ENCODE assay signal across 10 cellular contexts in genomic region chr20:50320005-50320909, GRCh38.
DNase-seq lines count a peak whose midpoint lies in the region; ATAC-seq, FAIRE-seq and TF ChIP-seq lines count a peak whose summit lies in the region.
"Had no signal": no experiment of that assay in that cellular context is flagged by ENCODE, and none has a peak within 500 bp of the region (broad histone marks: within the 10 kb centered on the region; RNA-seq: fewer than 3 reads in every experiment).

No MANE protein-coding gene starts in this region.

- H3K27me3 ChIP-seq in HCT116 (ENCODE audit: insufficient read depth, low read length) (no peaks in the 10 kb centered on the region), keratinocyte (ENCODE audit: control insufficient read depth, extremely low read depth, insufficient read depth, low read length) (no peaks in the 10 kb centered on the region), small intestine (ENCODE audit: control insufficient read depth in 2 of 2, insufficient read depth in 2 of 2, low read length in 2 of 2) (no peaks in the 10 kb centered on the region)

- FAIRE-seq in keratinocyte (lab: Jason Lieb, UNC) (no peak), small intestine (lab: Jason Lieb, UNC) (no peak)

- H3K4me1 ChIP-seq in HCT116 (ENCODE audit: control insufficient read depth in 1 of 2, insufficient read depth in 2 of 2, low read length in 2 of 2) (peaks cover 22 to 29% of the 10 kb centered on the region in 2 experiments), keratinocyte (ENCODE audit: control insufficient read depth, extremely low read depth, insufficient read depth, low read length) (peaks cover 32% of the 10 kb centered on the region), small intestine (ENCODE audit: control insufficient read depth in 2 of 2, insufficient read depth in 1 of 2, low read depth in 1 of 2, low read length in 1 of 2) (no peaks in the 10 kb centered on the region)
- H3K4me1 ChIP-seq: parathyroid adenoma had no signal

- no peaks in the 10 kb centered on the region for H3K9me1 ChIP-seq in keratinocyte (ENCODE audit: control insufficient read depth, extremely low read depth, insufficient read depth, low read length)

- RAD21 ChIA-PET in HCT116 (lab: Charles Lee; ENCODE audit: low non-redundant PET in 1 of 2, low total read pairs in 2 of 2, uncharacterized antibody in 2 of 2, unreplicated experiment in 2 of 2) = interaction anchor here in 1 of 2 experiments (0.6 kb wide), 1 partner anchor 253 kb away, joined by 3 read pairs; no protein-coding TSS in a partner anchor

- no peak for TF ChIP-seq RAD21 in HCT116 (IDR thresholded peaks at IDR 0.05; ENCODE audit: low read depth)

- H3K36me3 ChIP-seq in HCT116 (ENCODE audit: control insufficient read depth in 1 of 2, insufficient read depth in 2 of 2, low read length in 2 of 2) (no peaks in the 10 kb centered on the region), keratinocyte (ENCODE audit: control insufficient read depth in 2 of 2, extremely low read depth in 1 of 2, insufficient read depth in 2 of 2, low read length in 2 of 2) (no peaks in the 10 kb centered on the region), small intestine (ENCODE audit: control insufficient read depth in 2 of 2, insufficient read depth in 2 of 2, low read length in 2 of 2) (peaks cover 0 to 2% of the 10 kb centered on the region in 2 donors)

- CTCF ChIA-PET in HCT116 (lab: Charles Lee) = interaction anchor here (1.3 kb wide), 1 partner anchor 39 kb away, joined by 7 read pairs; no protein-coding TSS in a partner anchor

- no TSS peak for BruUV-seq in HCT116 (replicated peaks; lab: Mats Ljungman, UMichigan)

- H2AFZ ChIP-seq in HCT116 (ENCODE audit: low read depth, low read length, poor library complexity, severe bottlenecking) (no peak overlapping the region), keratinocyte (ENCODE audit: control insufficient read depth, low read length) (peak overlapping the region; percentile 62)
- H2AFZ ChIP-seq: parathyroid adenoma had no signal

- H4K20me1 ChIP-seq in HCT116 (ENCODE audit: insufficient read depth) = no peaks in the 10 kb centered on the region
- H4K20me1 ChIP-seq in keratinocyte (ENCODE audit: control insufficient read depth, extremely low read depth, insufficient read depth, low read length) = no peaks in the 10 kb centered on the region

- TF ChIP-seq CTCF in HCT116 (IDR thresholded peaks at IDR 0.05 in 2 of 3, conservative IDR thresholded peaks at IDR 0.05 in 1 of 3; ENCODE audit: borderline replicate concordance in 1 of 3, insufficient read depth in 1 of 3, low read depth in 2 of 3, low read length in 2 of 3) (no peak), astrocyte of the cerebellum (IDR thresholded peaks at IDR 0.05; ENCODE audit: low read depth, low read length, missing control alignments) (no peak), keratinocyte (optimal IDR thresholded peaks at IDR 0.05 in 1 of 3, IDR thresholded peaks at IDR 0.05 in 1 of 3, conservative IDR thresholded peaks at IDR 0.05 in 1 of 3; ENCODE audit: extremely low read depth in 1 of 3, insufficient read depth in 2 of 3, low read length in 3 of 3) (no peak)

- TF ChIP-seq POLR2A in HCT116 (IDR thresholded peaks at IDR 0.05; ENCODE audit: borderline replicate concordance, extremely low read depth, insufficient read depth, insufficient read length) = no peak

- H3K27ac ChIP-seq in HCT116 (ENCODE audit: low read depth, low read length) (peak overlapping the region; percentile 83), keratinocyte (ENCODE audit: control insufficient read depth, insufficient read depth, low read length) (peak overlapping the region; percentile 93), small intestine (ENCODE audit: low read depth in 1 of 2, low read length in 1 of 2) (peak overlapping the region; percentile 27 to 68)
- H3K27ac ChIP-seq: parathyroid adenoma had no signal

- H3K4me2 ChIP-seq in HCT116 (ENCODE audit: low read length) = peak overlapping the region; percentile 93
- H3K4me2 ChIP-seq in keratinocyte (ENCODE audit: control insufficient read depth, extremely low read depth, insufficient read depth, low read depth, low read length) = peak overlapping the region; percentile 77

- ATAC-seq in HCT116 = peak; percentile 2
- ATAC-seq in GM21447 (IDR thresholded peaks at IDR 0.05; ENCODE audit: unreplicated experiment) = no peak
- ATAC-seq in activated CD4-positive, CD25-positive, alpha-beta regulatory T cell treated with anti-CD3 and anti-CD28 coated beads, Interleukin-2, amount 50 U/mL, for 24 hours = no peak

- no peaks in the 10 kb centered on the region for H3K9me3 ChIP-seq in HCT116 (ENCODE audit: control insufficient read depth in 1 of 2, insufficient read depth in 1 of 2, low read depth in 1 of 2, low read length in 2 of 2)
- no peaks in the 10 kb centered on the region for H3K9me3 ChIP-seq in keratinocyte (ENCODE audit: control insufficient read depth, low read depth, low read length)
- H3K9me3 ChIP-seq in small intestine (ENCODE audit: control insufficient read depth, low read depth) = no peaks in the 10 kb centered on the region

- H3K4me3 ChIP-seq in HCT116 (replicated peaks in 1 of 2; ENCODE audit: low read depth in 1 of 2, low read length in 2 of 2) (peak overlapping the region; percentile 59 to 63), astrocyte of the cerebellum (ENCODE audit: low read depth, low read length) (peak overlapping the region; percentile 34), keratinocyte (ENCODE audit: control insufficient read depth in 2 of 3, extremely low read depth in 1 of 3, insufficient read depth in 2 of 3, low read depth in 1 of 3, low read length in 3 of 3) (peak overlapping the region; percentile 37 to 64 (median 62)), small intestine (ENCODE audit: low read depth in 1 of 2, low read length in 2 of 2) (no peak overlapping the region)

- POLR2A ChIA-PET in HCT116 (lab: Charles Lee) = interaction anchor here (1.2 to 1.7 kb wide), 2 partner anchors 15 to 64 kb away, joined by 4 to 5 read pairs; no protein-coding TSS in a partner anchor

- WGBS in small intestine, 3 donors = 74 to 81% (median 75%) methylated on average over 13 of the region's 13 CpGs

- no peaks in the 10 kb centered on the region for H3K9me2 ChIP-seq in HCT116 (ENCODE audit: insufficient read depth)

- H3K79me2 ChIP-seq in HCT116 (ENCODE audit: insufficient read depth, low read length) (no peaks in the 10 kb centered on the region), keratinocyte (ENCODE audit: control insufficient read depth, insufficient read depth, low read length) (no peaks in the 10 kb centered on the region)
- H3K79me2 ChIP-seq: parathyroid adenoma had no signal

- dilution Hi-C loops in keratinocyte (cut with MboI; ENCODE audit: extremely low pct_ligation_motif_present, low sequenced_read_pairs) = no loop called here

- H3K9ac ChIP-seq in HCT116 (ENCODE audit: low read length) (peak overlapping the region; percentile 63), keratinocyte (ENCODE audit: control insufficient read depth, extremely low read depth, insufficient read depth, low read length) (peak overlapping the region; percentile 84)
- H3K9ac ChIP-seq: parathyroid adenoma had no signal

- intact Hi-C loops in HCT116 (cut with micrococcal nuclease) = no loop called here

- no peak for DNase-seq in HCT116 (ENCODE audit: low read depth, low spot score)
- DNase-seq in astrocyte of the cerebellum (ENCODE audit: low read depth) = no peak
- no peak for DNase-seq in keratinocyte (ENCODE audit: low read depth, low spot score)
- no peak for DNase-seq in small intestine
- no peak for DNase-seq in NCI-H2081 treated with DMSO at 0.1 percent for 48 hours (lab: John Stamatoyannopoulos, UW)
- DNase-seq in NCI-H526 treated with DMSO at 0.1 percent for 48 hours (lab: John Stamatoyannopoulos, UW) = no peak
- DNase-seq: cortex of kidney had no signal

- in situ Hi-C loops in astrocyte of the cerebellum (cut with HindIII; ENCODE audit: low sequenced_read_pairs) = loop anchor here (5.0 kb wide), 1 partner anchor 97 kb away; no protein-coding TSS in a partner anchor

TF ChIP-seq in HCT116, 20 proteins besides CTCF, POLR2A, EP300 and RAD21:
- no peak for TF ChIP-seq EZH2 (IDR thresholded peaks at IDR 0.05)

Comparison
In these comparisons a context has a peak if more than half of its experiments do, and no peak if none do; other contexts are left out.
1. H3K4me3 ChIP-seq: peak in HCT116 (2 of 2), astrocyte of the cerebellum (single experiment) and keratinocyte (3 of 3); none in small intestine (0 of 2).
2. Peak in every context shown above with its lines, with median percentiles within 50 percentile points of each other: H3K27ac ChIP-seq.